Comparison of ENCODE assay signal across 9 cellular contexts in the genomic region with DNA sequence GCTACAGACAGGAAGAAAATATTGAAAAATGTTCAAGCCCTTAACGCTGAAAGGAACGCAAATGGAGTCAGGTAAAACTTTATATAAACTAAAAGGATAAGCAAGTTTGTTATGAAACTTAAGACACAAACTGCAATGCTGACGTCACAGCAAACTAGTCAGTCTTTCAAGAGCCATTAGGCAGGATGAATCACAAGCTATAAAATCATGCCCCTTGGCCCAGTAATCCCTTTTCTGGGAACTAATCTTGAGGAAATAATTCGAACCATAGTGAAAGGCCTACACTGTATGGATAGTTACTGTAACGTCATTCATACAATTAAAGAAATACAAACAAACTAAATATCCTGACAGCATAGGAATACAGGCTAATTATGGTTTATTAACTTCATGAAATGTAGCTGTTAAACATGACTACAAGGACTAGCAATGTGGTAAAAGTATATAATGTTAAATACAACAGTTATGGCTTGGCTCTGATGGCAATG. TPM values are rescaled to one million over a fixed set of nuclear protein-coding genes. Genes with fewer than 3 reads are reported as not detected.
DNase-seq lines count a peak whose midpoint lies in the region; ATAC-seq, FAIRE-seq and TF ChIP-seq lines count a peak whose summit lies in the region.
"Had no signal": no experiment of that assay in that cellular context is flagged by ENCODE, and none has a peak within 500 bp of the region (broad histone marks: within the 10 kb centered on the region; RNA-seq: fewer than 3 reads in every experiment).

No MANE protein-coding gene starts in this region.

- no peaks in the 10 kb centered on the region for H4K20me1 ChIP-seq in HCT116 (ENCODE audit: insufficient read depth)

- FAIRE-seq in small intestine (lab: Jason Lieb, UNC) = peak; percentile 94
- FAIRE-seq in frontal cortex (lab: Jason Lieb, UNC) = no peak

- 5 to 40% (median 33%) methylated on average over 5 of the region's 5 CpGs for WGBS in small intestine, 3 donors

- ATAC-seq in HCT116 (peak; percentile 86), HG03135 (IDR thresholded peaks at IDR 0.05; ENCODE audit: unreplicated experiment) (no peak)
- ATAC-seq: WTC11 had no signal

- no peak overlapping the region for H2AFZ ChIP-seq in HCT116 (ENCODE audit: low read depth, low read length, poor library complexity, severe bottlenecking)

- H3K79me2 ChIP-seq in HCT116 (ENCODE audit: insufficient read depth, low read length) = no peaks in the 10 kb centered on the region

- CTCF ChIA-PET in HCT116 (lab: Charles Lee) = interaction anchor here (1.0 to 1.9 kb wide), 4 partner anchors 25 to 123 kb away, joined by 3 to 6 read pairs (median 4); a partner anchor contains a TSS

- H3K4me3 ChIP-seq in HCT116 (replicated peaks in 1 of 2; ENCODE audit: low read depth in 1 of 2, low read length in 2 of 2) (no peak overlapping the region; a peak in 1 of 4 replicates), SJSA1 (no peak overlapping the region), small intestine (ENCODE audit: low read depth in 1 of 2, low read length in 2 of 2) (no peak overlapping the region), WERI-Rb-1 (ENCODE audit: low read depth, low read length) (no peak overlapping the region)

- no peak for TF ChIP-seq CTCF in HCT116 (IDR thresholded peaks at IDR 0.05 in 2 of 3, conservative IDR thresholded peaks at IDR 0.05 in 1 of 3; ENCODE audit: borderline replicate concordance in 1 of 3, insufficient read depth in 1 of 3, low read depth in 2 of 3, low read length in 2 of 3)
- TF ChIP-seq CTCF in WERI-Rb-1 (IDR thresholded peaks at IDR 0.05; ENCODE audit: low read depth, low read length) = no peak

- H3K27ac ChIP-seq in HCT116 (ENCODE audit: low read depth, low read length) (no peak overlapping the region), SJSA1 (peak overlapping the region; percentile 55), small intestine (ENCODE audit: low read depth in 1 of 2, low read length in 1 of 2) (peak overlapping the region in 1 of 2 donors; percentile 48), WERI-Rb-1 (no peak overlapping the region)

- H3K4me2 ChIP-seq in HCT116 (ENCODE audit: low read length) = peak overlapping the region; percentile 66

- TF ChIP-seq POLR2A in HCT116 (IDR thresholded peaks at IDR 0.05; ENCODE audit: borderline replicate concordance, extremely low read depth, insufficient read depth, insufficient read length) = no peak

- intact Hi-C loops in HCT116 (cut with micrococcal nuclease) = no loop called here

- H3K4me1 ChIP-seq in HCT116 (ENCODE audit: control insufficient read depth in 1 of 2, insufficient read depth in 2 of 2, low read length in 2 of 2) = peaks cover 8 to 16% of the 10 kb centered on the region in 2 experiments; a peak in 3 of 4 replicates
- peaks cover 34% of the 10 kb centered on the region for H3K4me1 ChIP-seq in SJSA1 (replicated peaks)
- peaks cover 4 to 9% of the 10 kb centered on the region in 2 donors for H3K4me1 ChIP-seq in small intestine (ENCODE audit: control insufficient read depth in 2 of 2, insufficient read depth in 1 of 2, low read depth in 1 of 2, low read length in 1 of 2)

- no TSS peak for BruUV-seq in HCT116 (replicated peaks; lab: Mats Ljungman, UMichigan)

- no peaks in the 10 kb centered on the region for H3K36me3 ChIP-seq in HCT116 (ENCODE audit: control insufficient read depth in 1 of 2, insufficient read depth in 2 of 2, low read length in 2 of 2)
- no peaks in the 10 kb centered on the region for H3K36me3 ChIP-seq in SJSA1
- peaks cover 4 to 5% of the 10 kb centered on the region in 2 donors for H3K36me3 ChIP-seq in small intestine (ENCODE audit: control insufficient read depth in 2 of 2, insufficient read depth in 2 of 2, low read length in 2 of 2)
- H3K36me3 ChIP-seq in WERI-Rb-1 = no peaks in the 10 kb centered on the region

- no peaks in the 10 kb centered on the region for H3K27me3 ChIP-seq in HCT116 (ENCODE audit: insufficient read depth, low read length)
- H3K27me3 ChIP-seq in SJSA1 (replicated peaks) = no peaks in the 10 kb centered on the region
- H3K27me3 ChIP-seq in small intestine (ENCODE audit: control insufficient read depth in 2 of 2, insufficient read depth in 2 of 2, low read length in 2 of 2) = no peaks in the 10 kb centered on the region
- H3K27me3 ChIP-seq in WERI-Rb-1 (ENCODE audit: insufficient read depth, low read depth, severe bottlenecking) = no peaks in the 10 kb centered on the region

- TF ChIP-seq RAD21 in HCT116 (IDR thresholded peaks at IDR 0.05; ENCODE audit: low read depth) = no peak

- H3K9me3 ChIP-seq in HCT116 (ENCODE audit: control insufficient read depth in 1 of 2, insufficient read depth in 1 of 2, low read depth in 1 of 2, low read length in 2 of 2) (no peaks in the 10 kb centered on the region), SJSA1 (replicated peaks) (no peaks in the 10 kb centered on the region), small intestine (ENCODE audit: control insufficient read depth, low read depth) (no peaks in the 10 kb centered on the region), WERI-Rb-1 (ENCODE audit: severe bottlenecking) (no peaks in the 10 kb centered on the region)

- POLR2A ChIA-PET in HCT116 (lab: Charles Lee) = no interaction called here

- RAD21 ChIA-PET in HCT116 (lab: Charles Lee; ENCODE audit: low non-redundant PET in 1 of 2, low total read pairs in 2 of 2, uncharacterized antibody in 2 of 2, unreplicated experiment in 2 of 2) = no interaction called here

- H3K9ac ChIP-seq in HCT116 (ENCODE audit: low read length) = no peak overlapping the region

- no peaks in the 10 kb centered on the region for H3K9me2 ChIP-seq in HCT116 (ENCODE audit: insufficient read depth)

- peak; percentile 82 for DNase-seq in HCT116 (ENCODE audit: low read depth, low spot score)
- peak; percentile 74 to 77 for DNase-seq in SJSA1 (ENCODE audit: low read depth in 1 of 2, low spot score in 2 of 2)
- peak; percentile 99 for DNase-seq in fibroblast of peridontal ligament (ENCODE audit: extremely low read depth)
- DNase-seq in small intestine = peak; percentile 99
- no peak for DNase-seq in SIG-M5 treated with dmso at 0.1 percent for 504 hours (lab: John Stamatoyannopoulos, UW; ENCODE audit: unreplicated experiment)
- DNase-seq in frontal cortex (ENCODE audit: low spot score in 2 of 2) = no peak
- no peak for DNase-seq in WERI-Rb-1

TF ChIP-seq in HCT116, 20 proteins besides CTCF, POLR2A, EP300 and RAD21:
- TF ChIP-seq, protein P1, sequence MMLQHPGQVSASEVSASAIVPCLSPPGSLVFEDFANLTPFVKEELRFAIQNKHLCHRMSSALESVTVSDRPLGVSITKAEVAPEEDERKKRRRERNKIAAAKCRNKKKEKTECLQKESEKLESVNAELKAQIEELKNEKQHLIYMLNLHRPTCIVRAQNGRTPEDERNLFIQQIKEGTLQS (IDR thresholded peaks at IDR 0.05) = peak; percentile 43; the same call in 1 of the 2 replicates
- no peak for TF ChIP-seq EGR1 (IDR thresholded peaks at IDR 0.05; ENCODE audit: low read depth)
- TF ChIP-seq, protein P2, sequence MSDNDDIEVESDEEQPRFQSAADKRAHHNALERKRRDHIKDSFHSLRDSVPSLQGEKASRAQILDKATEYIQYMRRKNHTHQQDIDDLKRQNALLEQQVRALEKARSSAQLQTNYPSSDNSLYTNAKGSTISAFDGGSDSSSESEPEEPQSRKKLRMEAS (IDR thresholded peaks at IDR 0.05) = peak; percentile 42; the same call in 1 of the 2 replicates
- no peak for TF ChIP-seq YY1 (IDR thresholded peaks at IDR 0.05; ENCODE audit: extremely low read depth, insufficient replicate concordance, low read depth, low read length)
- TF ChIP-seq SRF (IDR thresholded peaks at IDR 0.05; ENCODE audit: low read depth) = peak; percentile 68
- 0 out of 2 replicates have a peak, but pooled peaks have one; percentile 14 for TF ChIP-seq ELF1 (IDR thresholded peaks at IDR 0.05; ENCODE audit: borderline replicate concordance, low read depth)
- TF ChIP-seq SP1 (IDR thresholded peaks at IDR 0.05; ENCODE audit: low read depth) = peak; percentile 80
- peak; percentile 80 for TF ChIP-seq FOSL1 (IDR thresholded peaks at IDR 0.05; ENCODE audit: low read depth)
- no peak; the same call in 1 of the 2 replicates for TF ChIP-seq POLR2AphosphoS5 (IDR thresholded peaks at IDR 0.05; ENCODE audit: low read depth, low read length)
- TF ChIP-seq CEBPB (IDR thresholded peaks at IDR 0.05; ENCODE audit: low read depth) = peak; percentile 74
- no peak for TF ChIP-seq EZH2phosphoT487 (IDR thresholded peaks at IDR 0.05; ENCODE audit: borderline replicate concordance)
- peak; percentile 71; the same call in 1 of the 2 replicates for TF ChIP-seq CBX3 (IDR thresholded peaks at IDR 0.05; ENCODE audit: low read depth)
- 0 out of 2 replicates have a peak, but pooled peaks have one; percentile 43 for TF ChIP-seq SIN3A (IDR thresholded peaks at IDR 0.05; ENCODE audit: low read depth)
- no peak for TF ChIP-seq EZH2 (IDR thresholded peaks at IDR 0.05)
- no peak for TF ChIP-seq ZFX (IDR thresholded peaks at IDR 0.05)
- no peak for TF ChIP-seq TCF7L2 (IDR thresholded peaks at IDR 0.05; ENCODE audit: borderline replicate concordance, extremely low read depth, insufficient read depth, insufficient read length)
- TF ChIP-seq JUND (IDR thresholded peaks at IDR 0.05) = peak; percentile 74

RNA-seq across cellular contexts. Expression of a gene that starts 42.7 kb away (rescaled TPM):
- total RNA-seq in HCT116 (2021; ENCODE audit: unreplicated experiment) (12.7 TPM), frontal cortex (90.5 TPM)
- 5.6 and 7.9 TPM in 2 replicates for polyA plus RNA-seq in HCT116 (2012)
- total RNA-seq in SJSA1 (2014; rRNA removed; shearing (Covaris generic)) = 16.9 and 26.2 TPM in 2 replicates
- polyA plus RNA-seq in small intestine = 10 to 100 TPM; 11.1 to 14.3 (median 14.1) TPM

Comparison
In these comparisons a context has a peak if more than half of its experiments do, and no peak if none do; other contexts are left out.
1. DNase-seq: peak in HCT116 (single experiment), SJSA1 (2 of 2), fibroblast of peridontal ligament (single experiment) and small intestine (single experiment); none in SIG-M5 treated with dmso at 0.1 percent for 504 hours (single experiment), frontal cortex (0 of 2) and WERI-Rb-1 (single experiment).